ENCODE assay signal across 8 cellular contexts in the genomic region with DNA sequence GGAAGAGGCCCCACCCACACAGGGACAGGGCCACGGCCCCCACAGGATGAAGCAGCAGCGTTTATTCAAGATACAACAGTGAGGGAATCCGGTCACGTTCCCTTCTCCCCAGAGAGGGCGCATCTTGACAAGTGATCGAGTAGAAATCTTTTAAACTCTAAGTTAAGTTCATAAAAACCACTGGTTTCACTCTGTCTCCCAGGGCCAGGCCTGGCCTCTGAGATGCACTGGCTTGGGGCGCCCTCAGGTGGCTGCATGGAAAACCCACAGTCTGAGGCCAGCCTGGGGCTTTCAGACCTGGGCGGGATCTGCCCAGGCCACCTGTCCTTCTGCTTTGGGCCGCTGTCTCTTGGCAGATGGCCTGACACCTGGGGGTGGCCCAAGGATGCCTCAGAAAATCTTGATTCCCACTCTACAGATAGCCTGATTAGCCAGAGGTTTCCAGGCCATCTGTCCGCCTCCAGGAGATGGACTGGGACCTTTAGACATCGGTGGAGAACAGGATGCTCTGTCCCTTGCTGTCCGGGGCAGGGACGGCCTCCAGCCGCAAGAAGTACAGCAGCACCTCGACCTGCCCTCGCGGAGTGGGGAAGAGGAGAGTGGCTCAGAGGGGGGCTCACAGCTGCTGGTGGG.
DNase-seq lines count a peak whose midpoint lies in the region; ATAC-seq and TF ChIP-seq lines count a peak whose summit lies in the region.
"Not testable (repeated sequence)": the region's sequence is repeated elsewhere in the genome, so short reads cannot be mapped to it uniquely, and the experiment has no call there.

No MANE protein-coding gene starts in this region.

- TF ChIP-seq CTCF in LNCaP clone FGC (IDR thresholded peaks at IDR 0.05; ENCODE audit: control insufficient read depth, extremely low read depth, insufficient read depth) (peak; percentile 63), PC-9 (conservative IDR thresholded peaks at IDR 0.05) (peak; percentile 47), upper lobe of right lung (IDR thresholded peaks at IDR 0.05) (peak; percentile 81)
- not testable (repeated sequence) for TF ChIP-seq CTCF in coronary artery (IDR thresholded peaks at IDR 0.05)

- peak; percentile 85 for DNase-seq in ELR (ENCODE audit: low read depth)
- DNase-seq in LNCaP clone FGC (ENCODE audit: low read depth) = peak; percentile 34
- peak; percentile 31 to 49 for DNase-seq in PC-9
- DNase-seq in activated CD8-positive, alpha-beta memory T cell treated with anti-CD3 and anti-CD28 coated beads, Interleukin-2, amount 10 ng/mL, durations not matched to agents 7 days and 5 days = peak; percentile 65
- DNase-seq in coronary artery (ENCODE audit: low spot score) = peak; percentile 78
- DNase-seq in immature natural killer cell = peak; percentile 78 to 89 (median 87)
- DNase-seq in pulmonary artery endothelial cell (ENCODE audit: low read depth, low spot score) = peak; percentile 29
- peak; percentile 92 for DNase-seq in upper lobe of right lung

- not testable (repeated sequence) for H4K20me1 ChIP-seq in PC-9 (ENCODE audit: insufficient read depth)

- not testable (repeated sequence) for H3K9me2 ChIP-seq in PC-9 (ENCODE audit: insufficient read depth)

- H3K36me3 Mint-ChIP-seq in activated CD8-positive, alpha-beta memory T cell treated with anti-CD3 and anti-CD28 coated beads, Interleukin-2, amount 10 ng/mL, durations not matched to agents 7 days and 5 days; immature natural killer cell: not testable (repeated sequence)

- H3K27ac ChIP-seq in PC-9 = not testable (repeated sequence)
- peak overlapping the region in 1 of 2 donors; percentile 72 for H3K27ac ChIP-seq in coronary artery
- H3K27ac ChIP-seq in upper lobe of right lung = peak overlapping the region; percentile 78

- not testable (repeated sequence) for H3K4me1 ChIP-seq in PC-9 (replicated peaks; ENCODE audit: insufficient read depth); upper lobe of right lung

- not testable (repeated sequence) for H3K4me3 Mint-ChIP-seq in activated CD8-positive, alpha-beta memory T cell treated with anti-CD3 and anti-CD28 coated beads, Interleukin-2, amount 10 ng/mL, durations not matched to agents 7 days and 5 days
- peak overlapping the region in 3 of 5 donors; percentile 21 to 41 (median 38) for H3K4me3 Mint-ChIP-seq in immature natural killer cell

- H2AFZ ChIP-seq in PC-9 = not testable (repeated sequence)

- H3K9me3 Mint-ChIP-seq in activated CD8-positive, alpha-beta memory T cell treated with anti-CD3 and anti-CD28 coated beads, Interleukin-2, amount 10 ng/mL, durations not matched to agents 7 days and 5 days (ENCODE audit: low read depth); immature natural killer cell: not testable (repeated sequence)

- H3K79me2 ChIP-seq in PC-9 (ENCODE audit: low read depth) = not testable (repeated sequence)

- not testable (repeated sequence) for H3K4me1 Mint-ChIP-seq in activated CD8-positive, alpha-beta memory T cell treated with anti-CD3 and anti-CD28 coated beads, Interleukin-2, amount 10 ng/mL, durations not matched to agents 7 days and 5 days
- peaks cover 15 to 19% of the 10 kb centered on the region in 2 donors for H3K4me1 Mint-ChIP-seq in immature natural killer cell

- H3K27me3 ChIP-seq in PC-9 (ENCODE audit: insufficient read depth, low read depth); upper lobe of right lung: not testable (repeated sequence)

- CTCF ChIA-PET in PC-9 (lab: Charles Lee); activated CD8-positive, alpha-beta memory T cell treated with anti-CD3 and anti-CD28 coated beads, Interleukin-2, amount 10 ng/mL, durations not matched to agents 7 days and 5 days (lab: Charles Lee): not testable (repeated sequence)

- H3K9me3 ChIP-seq in PC-9 (ENCODE audit: insufficient read depth, low read depth); upper lobe of right lung: not testable (repeated sequence)

- not testable (repeated sequence) for H3K4me2 ChIP-seq in PC-9

- not testable (repeated sequence) for H3K36me3 ChIP-seq in PC-9 (ENCODE audit: low read depth); upper lobe of right lung

- H3K27ac Mint-ChIP-seq in activated CD8-positive, alpha-beta memory T cell treated with anti-CD3 and anti-CD28 coated beads, Interleukin-2, amount 10 ng/mL, durations not matched to agents 7 days and 5 days = peak overlapping the region; percentile 54
- peak overlapping the region; percentile 26 to 80 (median 56) for H3K27ac Mint-ChIP-seq in immature natural killer cell

- POLR2A ChIA-PET in PC-9 (lab: Charles Lee; ENCODE audit: unreplicated experiment) = not testable (repeated sequence)

- not testable (repeated sequence) for H3F3A ChIP-seq in PC-9 (ENCODE audit: insufficient read depth, low read depth)

- BruUV-seq in PC-9 (replicated peaks; lab: Mats Ljungman, UMichigan) = not testable (repeated sequence)

- H3K27me3 Mint-ChIP-seq in activated CD8-positive, alpha-beta memory T cell treated with anti-CD3 and anti-CD28 coated beads, Interleukin-2, amount 10 ng/mL, durations not matched to agents 7 days and 5 days; immature natural killer cell (ENCODE audit: low read depth in 3 of 3): not testable (repeated sequence)

- not testable (repeated sequence) for ATAC-seq in activated CD8-positive, alpha-beta memory T cell treated with anti-CD3 and anti-CD28 coated beads, Interleukin-2, amount 10 ng/mL, durations not matched to agents 7 days and 5 days
- peak; percentile 71 for ATAC-seq in upper lobe of right lung

- not testable (repeated sequence) for H3K4me3 ChIP-seq in LNCaP clone FGC (ENCODE audit: low read depth, low read length); PC-9; upper lobe of right lung
- H3K4me3 ChIP-seq in coronary artery = peak overlapping the region; percentile 44

- intact Hi-C loops in PC-9 (cut with micrococcal nuclease; ENCODE audit: unreplicated experiment) = loop anchor here (10.0 kb wide), 1 partner anchor 543 kb away; the partner anchor contains the start of gene CCDC188
- intact Hi-C loops in upper lobe of right lung (cut with DNase I) = not testable (repeated sequence)

Comparison
In these comparisons a context has a peak if more than half of its experiments do, and no peak if none do; other contexts are left out.
1. DNase-seq: peak in every context shown above with its lines; median percentile 92 in upper lobe of right lung; 87 in immature natural killer cell; 85 in ELR; 78 in coronary artery; 65 in activated CD8-positive, alpha-beta memory T cell treated with anti-CD3 and anti-CD28 coated beads, Interleukin-2, amount 10 ng/mL, durations not matched to agents 7 days and 5 days; 40 in PC-9; 34 in LNCaP clone FGC; 29 in pulmonary artery endothelial cell.